In genomic region chr20:45792513-45793118, GRCh38 we compare ENCODE assay signal across 8 cellular contexts. TPM values are rescaled to one million over a fixed set of nuclear protein-coding genes. Genes with fewer than 3 reads are reported as not detected.
DNase-seq lines count a peak whose midpoint lies in the region; ATAC-seq and TF ChIP-seq lines count a peak whose summit lies in the region.

No MANE protein-coding gene starts in this region.

- no peak overlapping the region for H2AFZ ChIP-seq in OCI-LY1 (ENCODE audit: low read length)

- H4K20me1 ChIP-seq in OCI-LY1 (ENCODE audit: insufficient read depth, low read length): no peaks in the 10 kb centered on the region

- no peaks in the 10 kb centered on the region for H3K79me2 ChIP-seq in OCI-LY1 (ENCODE audit: insufficient read depth, low read length)

- no peaks in the 10 kb centered on the region for H3K9me2 ChIP-seq in OCI-LY1 (ENCODE audit: low read depth, low read length)

- peaks cover 12 to 27% (median 18%) of the 10 kb centered on the region in 4 donors for H3K4me1 Mint-ChIP-seq in naive thymus-derived CD8-positive, alpha-beta T cell

- H3K36me3 ChIP-seq in OCI-LY1 (ENCODE audit: insufficient read depth, low read length) (peaks cover 34% of the 10 kb centered on the region), duodenal mucosa (ENCODE audit: control insufficient read depth in 1 of 2, insufficient read depth in 2 of 2, low read length in 2 of 2) (peaks cover 13 to 29% of the 10 kb centered on the region in 2 donors)

- H3K27me3 ChIP-seq in OCI-LY1 (ENCODE audit: insufficient read depth, low read length): no peaks in the 10 kb centered on the region
- H3K27me3 ChIP-seq in duodenal mucosa (ENCODE audit: control insufficient read depth in 1 of 2, insufficient read depth in 2 of 2, low read length in 2 of 2): no peaks in the 10 kb centered on the region

- H3K36me3 Mint-ChIP-seq in naive thymus-derived CD8-positive, alpha-beta T cell: peaks cover 6 to 39% (median 12%) of the 10 kb centered on the region in 3 donors

- ATAC-seq in GM19351 (IDR thresholded peaks at IDR 0.05; ENCODE audit: unreplicated experiment): peak; percentile 11
- ATAC-seq in naive thymus-derived CD8-positive, alpha-beta T cell: peak; percentile 4 to 7
- ATAC-seq in HG03354 (IDR thresholded peaks at IDR 0.05; ENCODE audit: poor library complexity, severe bottlenecking, unreplicated experiment): no peak

- peaks cover 0 to 1% (median 0%) of the 10 kb centered on the region in 5 donors for H3K27me3 Mint-ChIP-seq in naive thymus-derived CD8-positive, alpha-beta T cell

- DNase-seq in naive thymus-derived CD8-positive, alpha-beta T cell: peak in 2 of 10 donors; percentile 2 to 6
- DNase-seq in inferior parietal cortex (ENCODE audit: extremely low spot score) (no peak), NCI-H524 (lab: John Stamatoyannopoulos, UW) (no peak), NCI-H2029 (lab: John Stamatoyannopoulos, UW) (no peak)

- H3K4me1 ChIP-seq in OCI-LY1 (ENCODE audit: insufficient read depth, low read length, severe bottlenecking): peaks cover 13% of the 10 kb centered on the region
- H3K4me1 ChIP-seq in duodenal mucosa (ENCODE audit: control insufficient read depth in 1 of 2, insufficient read depth in 2 of 2, low read length in 2 of 2): peaks cover 6 to 9% of the 10 kb centered on the region in 2 donors

- H3K9ac ChIP-seq in OCI-LY1 (ENCODE audit: low read length) (peak overlapping the region; percentile 96), duodenal mucosa (ENCODE audit: low read depth in 1 of 2, low read length in 2 of 2) (peak overlapping the region; percentile 84 to 95)

- no peaks in the 10 kb centered on the region for H3K9me3 ChIP-seq in OCI-LY1 (ENCODE audit: low read length)
- H3K9me3 ChIP-seq in duodenal mucosa (ENCODE audit: control insufficient read depth in 1 of 2, low read length in 2 of 2): no peaks in the 10 kb centered on the region

- H3K9me3 Mint-ChIP-seq in naive thymus-derived CD8-positive, alpha-beta T cell: no peaks in the 10 kb centered on the region

- H3K27ac Mint-ChIP-seq in naive thymus-derived CD8-positive, alpha-beta T cell: peak overlapping the region; percentile 81 to 100 (median 97)

- no peak for TF ChIP-seq CTCF in OCI-LY1 (IDR thresholded peaks at IDR 0.05; ENCODE audit: low read length)

- H3K4me3 ChIP-seq in OCI-LY1 (ENCODE audit: low read depth, low read length, poor library complexity, severe bottlenecking) (peak overlapping the region; percentile 98), duodenal mucosa (ENCODE audit: low read depth in 1 of 2, low read length in 2 of 2) (peak overlapping the region; percentile 80 to 96)

- peak overlapping the region; percentile 52 for H3K27ac ChIP-seq in OCI-LY1 (ENCODE audit: low read depth, low read length, poor library complexity, severe bottlenecking)
- H3K27ac ChIP-seq in duodenal mucosa (ENCODE audit: low read depth, low read length): no peak overlapping the region

- POLR2A ChIA-PET in naive thymus-derived CD8-positive, alpha-beta T cell (lab: Charles Lee): interaction anchor here (1.2 to 1.4 kb wide), 3 partner anchors 142 to 178 kb away, joined by 4 to 8 read pairs (median 5); partner anchors contain the start of gene PCIF1

- H3K4me2 ChIP-seq in OCI-LY1 (ENCODE audit: low read length): peak overlapping the region; percentile 89

- H3F3A ChIP-seq in OCI-LY1 (ENCODE audit: insufficient read depth, low read length): no peaks in the 10 kb centered on the region

- H3K4me3 Mint-ChIP-seq in naive thymus-derived CD8-positive, alpha-beta T cell: peak overlapping the region; percentile 87 to 100 (median 96)

RNA-seq across cellular contexts. Expression of gene DNTTIP1, which starts 0.9 kb away (rescaled TPM):
- 10 to 100 TPM; 18.5 to 26.3 TPM for total RNA-seq in naive thymus-derived CD8-positive, alpha-beta T cell
- 10 to 100 TPM; 26.3 to 41.2 (median 29.5) TPM for polyA plus RNA-seq in naive thymus-derived CD8-positive, alpha-beta T cell

RNA-seq across cellular contexts. Expression of gene WFDC3, which starts 0.9 kb away (rescaled TPM):
- not detected for total RNA-seq in naive thymus-derived CD8-positive, alpha-beta T cell
- polyA plus RNA-seq in naive thymus-derived CD8-positive, alpha-beta T cell: under 1 TPM in 1 of 3 donors, not detected in 2; 0.73 TPM

RNA-seq across cellular contexts. Expression of gene UBE2C, which starts 19.8 kb away (rescaled TPM):
- total RNA-seq in naive thymus-derived CD8-positive, alpha-beta T cell: under 1 TPM in 1 of 2 experiments, not detected in 1; 0.44 TPM
- not detected for polyA plus RNA-seq in naive thymus-derived CD8-positive, alpha-beta T cell

RNA-seq across cellular contexts. Expression of gene TNNC2, which starts 34.5 kb away (rescaled TPM):
- total RNA-seq in naive thymus-derived CD8-positive, alpha-beta T cell: under 1 TPM in 1 of 2 experiments, not detected in 1; 0.58 TPM
- polyA plus RNA-seq in naive thymus-derived CD8-positive, alpha-beta T cell: under 1 TPM in 1 of 3 donors, not detected in 2; 0.53 TPM

RNA-seq across cellular contexts. Expression of gene SNX21, which starts 41.0 kb away (rescaled TPM):
- total RNA-seq in naive thymus-derived CD8-positive, alpha-beta T cell: 1 to 10 TPM; 1.3 to 1.8 TPM
- 1 to 10 TPM in 2 of 3 donors, under 1 TPM in 1; 0.30 to 2.2 (median 1.4) TPM for polyA plus RNA-seq in naive thymus-derived CD8-positive, alpha-beta T cell
